ENCODE assay signal across 21 cellular contexts in genomic region chr7:138602456-138602855, GRCh38.
DNase-seq lines count a peak whose midpoint lies in the region; ATAC-seq, FAIRE-seq and TF ChIP-seq lines count a peak whose summit lies in the region.
"Had no signal": no experiment of that assay in that cellular context is flagged by ENCODE, and none has a peak within 500 bp of the region (broad histone marks: within the 10 kb centered on the region; RNA-seq: fewer than 3 reads in every experiment).

No MANE protein-coding gene starts in this region.

- CTCF ChIA-PET in HepG2 (lab: Yijun Ruan, JAX; ENCODE audit: low intra/inter-chr PET ratio, low total read pairs) = no interaction called here

- intact Hi-C loops in HepG2 (cut with micrococcal nuclease; ENCODE audit: unreplicated experiment) (no loop called here), right lobe of liver (cut with DNase I) (no loop called here), esophagus muscularis mucosa (cut with DNase I) (no loop called here), colonic mucosa (cut with DNase I) (no loop called here)

- TF ChIP-seq RAD21 in HepG2 (CRISPR knock-in tag; IDR thresholded peaks at IDR 0.05) = no peak

- DNase-seq in HepG2 (ENCODE audit: low spot score) (no peak), right lobe of liver (no peak), UCSD-AML1 (lab: John Stamatoyannopoulos, UW; ENCODE audit: unreplicated experiment) (peak; percentile 28), type B pancreatic cell (ENCODE audit: extremely low spot score, unreplicated experiment) (no peak), esophagus muscularis mucosa (ENCODE audit: extremely low spot score) (no peak), D341Med (ENCODE audit: low spot score) (no peak), colonic mucosa (no peak)
- DNase-seq: DMS153, H7, NCI-H1417, NCI-H1694 treated with DMSO at 0.1 percent for 48 hours, NCI-H69, PC-9, RPMI8226, SHP77, T-helper 1 cell had no signal

- no peaks in the 10 kb centered on the region for H3K9me2 ChIP-seq in Loucy (replicated peaks; ENCODE audit: low read depth, low read length)

- ATAC-seq in HepG2 (peak; percentile 10; the same call in 2 of the 3 replicates), right lobe of liver (no peak)
- ATAC-seq: A549, K562 had no signal

- H3K36me3 ChIP-seq in HepG2 (replicated peaks in 1 of 2; ENCODE audit: control insufficient read depth in 1 of 2, insufficient read depth in 2 of 2, low read length in 2 of 2) (no peaks in the 10 kb centered on the region), right lobe of liver (no peaks in the 10 kb centered on the region), Loucy (ENCODE audit: insufficient read depth, low read length) (no peaks in the 10 kb centered on the region), esophagus muscularis mucosa (no peaks in the 10 kb centered on the region), colonic mucosa (no peaks in the 10 kb centered on the region)

- H3K4me1 ChIP-seq in HepG2 (ENCODE audit: insufficient read depth, low read length) = peaks cover 22% of the 10 kb centered on the region
- peaks cover 0 to 6% (median 0%) of the 10 kb centered on the region in 4 donors for H3K4me1 ChIP-seq in right lobe of liver
- peaks cover 59% of the 10 kb centered on the region for H3K4me1 ChIP-seq in Loucy (ENCODE audit: insufficient read depth, low read length, poor library complexity, severe bottlenecking)
- H3K4me1 ChIP-seq in esophagus muscularis mucosa = no peaks in the 10 kb centered on the region
- no peaks in the 10 kb centered on the region for H3K4me1 ChIP-seq in colonic mucosa
- H3K4me1 ChIP-seq: A549 had no signal

- in situ Hi-C loops in HepG2 (cut with HindIII; ENCODE audit: extremely low pct_ligation_motif_present, low pct_unique_long_range_greater_than_20kb) = no loop called here

- no peak overlapping the region for H3K27ac ChIP-seq in HepG2 (ENCODE audit: extremely low read length, insufficient read depth, low read length)
- no peak overlapping the region for H3K27ac ChIP-seq in right lobe of liver
- H3K27ac ChIP-seq in esophagus muscularis mucosa (replicated peaks in 1 of 4) = no peak overlapping the region
- no peak overlapping the region for H3K27ac ChIP-seq in colonic mucosa
- H3K27ac ChIP-seq: A549, PC-9, SK-N-MC had no signal

- TF ChIP-seq CTCF in HepG2 (CRISPR knock-in tag; IDR thresholded peaks at IDR 0.05) (no peak), right lobe of liver (IDR thresholded peaks at IDR 0.05) (no peak), Loucy (conservative IDR thresholded peaks at IDR 0.05; ENCODE audit: low read length) (peak; percentile 39), type B pancreatic cell (conservative IDR thresholded peaks at IDR 0.05) (peak; percentile 23), esophagus muscularis mucosa (IDR thresholded peaks at IDR 0.05) (no peak), colonic mucosa (IDR thresholded peaks at IDR 0.05) (no peak)

- WGBS in HepG2 (ENCODE audit: low lambda C conversion rate) = 67% methylated on average over 1 of the region's 1 CpG
- no CpG with 5 or more reads among the region's 1 CpG for WGBS in right lobe of liver (ENCODE audit: insufficient coverage, low coverage, low lambda C conversion rate, missing lambda C conversion rate)
- 53% methylated on average over 1 of the region's 1 CpG for WGBS in esophagus muscularis mucosa

- H3K9ac ChIP-seq in HepG2 (ENCODE audit: insufficient read depth, low read depth, low read length) (no peak overlapping the region), Loucy (ENCODE audit: low read depth, low read length, poor library complexity, severe bottlenecking) (peak overlapping the region; percentile 46), colonic mucosa (ENCODE audit: low read depth in 2 of 2, low read length in 2 of 2) (no peak overlapping the region)

- no peaks in the 10 kb centered on the region for H3K79me2 ChIP-seq in HepG2 (ENCODE audit: insufficient read depth, low read length)
- H3K79me2 ChIP-seq in Loucy (ENCODE audit: insufficient read depth, low read length) = no peaks in the 10 kb centered on the region

- no peaks in the 10 kb centered on the region for H3K27me3 Mint-ChIP-seq in type B pancreatic cell

- H3K36me3 Mint-ChIP-seq in type B pancreatic cell = no peaks in the 10 kb centered on the region

- H3K9me3 ChIP-seq in HepG2 (ENCODE audit: low read length) (no peaks in the 10 kb centered on the region), right lobe of liver (no peaks in the 10 kb centered on the region), Loucy (ENCODE audit: insufficient read depth, low read depth, low read length) (peaks cover 4% of the 10 kb centered on the region; the same call in 1 of the 2 replicates), esophagus muscularis mucosa (no peaks in the 10 kb centered on the region), colonic mucosa (no peaks in the 10 kb centered on the region)
- H3K9me3 ChIP-seq: A549 had no signal

- H3K9me3 Mint-ChIP-seq in type B pancreatic cell = no peaks in the 10 kb centered on the region

- no TSS peak for BruUV-seq in HepG2 (replicated peaks; lab: Mats Ljungman, UMichigan)

- H3K27ac Mint-ChIP-seq in type B pancreatic cell = no peak overlapping the region
- H3K27ac Mint-ChIP-seq: B cell had no signal

- H3K4me3 ChIP-seq in HepG2 (replicated peaks in 1 of 3; ENCODE audit: insufficient read depth in 1 of 3, low read depth in 2 of 3, low read length in 3 of 3) (no peak overlapping the region), right lobe of liver (no peak overlapping the region), Loucy (ENCODE audit: low read length, poor library complexity, severe bottlenecking) (peak overlapping the region; percentile 34), esophagus muscularis mucosa (no peak overlapping the region), colonic mucosa (no peak overlapping the region)
- H3K4me3 ChIP-seq: A549, K562, PC-9, SK-N-MC had no signal

- H4K20me1 ChIP-seq in HepG2 (ENCODE audit: insufficient read depth, low read length) (no peaks in the 10 kb centered on the region), Loucy (ENCODE audit: insufficient read depth, low read length, poor library complexity, severe bottlenecking) (no peaks in the 10 kb centered on the region)

- H3F3A ChIP-seq in Loucy (ENCODE audit: low read depth) = no peaks in the 10 kb centered on the region; the same call in 1 of the 2 replicates

- H2AFZ ChIP-seq in HepG2 (ENCODE audit: low read length) (no peak overlapping the region), Loucy (ENCODE audit: low read length) (no peak overlapping the region)
- H2AFZ ChIP-seq: PC-9 had no signal

- H3K4me1 Mint-ChIP-seq in type B pancreatic cell (ENCODE audit: unreplicated experiment) = peaks cover 5% of the 10 kb centered on the region

- no peak for TF ChIP-seq EP300 in HepG2 (IDR thresholded peaks at IDR 0.05; ENCODE audit: low read depth in 2 of 2, low read length in 2 of 2)
- TF ChIP-seq EP300 in HepG2 (CRISPR knock-in tag; IDR thresholded peaks at IDR 0.05; ENCODE audit: borderline replicate concordance) = no peak
- no peak for TF ChIP-seq EP300 in esophagus muscularis mucosa (IDR thresholded peaks at IDR 0.05)

- H3K27me3 ChIP-seq in HepG2 (ENCODE audit: control insufficient read depth in 1 of 2, insufficient read depth in 2 of 2, low read length in 2 of 2) = no peaks in the 10 kb centered on the region
- H3K27me3 ChIP-seq in right lobe of liver = no peaks in the 10 kb centered on the region
- no peaks in the 10 kb centered on the region for H3K27me3 ChIP-seq in Loucy (ENCODE audit: insufficient read depth, low read length, poor library complexity, severe bottlenecking)
- no peaks in the 10 kb centered on the region for H3K27me3 ChIP-seq in esophagus muscularis mucosa
- no peaks in the 10 kb centered on the region for H3K27me3 ChIP-seq in colonic mucosa

- no peak for FAIRE-seq in HepG2 (lab: Jason Lieb, UNC)
- FAIRE-seq: A549, K562 had no signal

- H3K4me3 Mint-ChIP-seq in type B pancreatic cell = no peak overlapping the region
- H3K4me3 Mint-ChIP-seq: B cell had no signal

- POLR2A ChIA-PET in HepG2 (lab: Yijun Ruan, JAX) = no interaction called here

- no peak for TF ChIP-seq POLR2A in HepG2 (IDR thresholded peaks at IDR 0.05; ENCODE audit: insufficient read depth in 1 of 2, low read depth in 2 of 2, low read length in 2 of 2)
- TF ChIP-seq POLR2A in right lobe of liver (IDR thresholded peaks at IDR 0.05) = no peak
- TF ChIP-seq POLR2A in esophagus muscularis mucosa (IDR thresholded peaks at IDR 0.05; ENCODE audit: low read depth) = no peak

- no peak overlapping the region for H3K4me2 ChIP-seq in HepG2 (ENCODE audit: low read depth, low read length)
- H3K4me2 ChIP-seq in Loucy (ENCODE audit: low read depth, low read length, poor library complexity, severe bottlenecking) = peak overlapping the region; percentile 63
- H3K4me2 ChIP-seq: A549, PC-9 had no signal

TF ChIP-seq in HepG2, 621 proteins besides CTCF, POLR2A, EP300 and RAD21 (continues in another document):
- TF ChIP-seq CENPX (CRISPR knock-in tag; IDR thresholded peaks at IDR 0.05) (no peak), HNF1B (CRISPR knock-in tag; IDR thresholded peaks at IDR 0.05) (no peak), PITX1 (CRISPR knock-in tag; IDR thresholded peaks at IDR 0.05) (no peak), SIX4 (CRISPR knock-in tag; IDR thresholded peaks at IDR 0.05) (no peak), ZNF709 (CRISPR knock-in tag; IDR thresholded peaks at IDR 0.05) (no peak), ARNTL (CRISPR knock-in tag; IDR thresholded peaks at IDR 0.05) (no peak)

Comparison
In these comparisons a context has a peak if more than half of its experiments do, and no peak if none do; other contexts are left out.
1. CTCF ChIP-seq: peak in Loucy (single experiment) and type B pancreatic cell (single experiment); none in HepG2 (single experiment), right lobe of liver (0 of 4), esophagus muscularis mucosa (0 of 3) and colonic mucosa (single experiment).